ENCODE assay signal across 1 cellular context in the genomic region with DNA sequence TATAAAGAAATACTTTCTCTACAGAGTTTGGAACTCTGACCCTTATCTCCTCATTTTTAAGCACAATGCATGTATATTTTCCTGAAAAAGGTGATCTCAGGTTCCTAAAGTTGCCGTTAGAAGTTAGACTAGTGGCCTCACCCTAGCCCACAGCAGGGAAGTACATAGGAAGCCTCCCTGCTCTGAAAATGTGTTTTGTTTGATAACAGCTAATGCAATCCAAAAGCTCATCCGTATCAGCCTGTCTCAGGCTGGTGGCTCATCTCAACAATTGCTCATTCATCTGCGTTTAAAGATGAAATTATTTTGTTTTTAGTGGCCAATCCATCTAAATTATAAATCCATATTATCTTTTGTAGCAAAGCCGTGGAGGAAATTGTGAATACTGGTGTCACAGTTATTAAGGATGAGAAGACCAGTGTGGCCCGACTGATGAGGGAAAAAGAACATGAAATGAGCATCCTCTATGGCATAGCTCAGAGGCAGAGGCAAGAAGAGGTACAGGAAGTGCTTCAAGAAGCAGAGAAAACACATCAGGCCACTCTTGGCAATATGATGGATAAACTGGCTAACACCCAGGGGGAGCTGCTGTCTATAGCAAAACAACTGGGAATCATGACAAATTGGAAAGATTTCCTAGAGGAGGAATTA.
TF ChIP-seq lines count a peak whose summit lies in the region.

No MANE protein-coding gene starts in this region.

TF ChIP-seq in SK-N-SH treated with all-trans-retinoic acid at 6 μM for 48 hours, 23 proteins besides CTCF, POLR2A, EP300 and RAD21 (continued from another document):
- TF ChIP-seq, protein P1, sequence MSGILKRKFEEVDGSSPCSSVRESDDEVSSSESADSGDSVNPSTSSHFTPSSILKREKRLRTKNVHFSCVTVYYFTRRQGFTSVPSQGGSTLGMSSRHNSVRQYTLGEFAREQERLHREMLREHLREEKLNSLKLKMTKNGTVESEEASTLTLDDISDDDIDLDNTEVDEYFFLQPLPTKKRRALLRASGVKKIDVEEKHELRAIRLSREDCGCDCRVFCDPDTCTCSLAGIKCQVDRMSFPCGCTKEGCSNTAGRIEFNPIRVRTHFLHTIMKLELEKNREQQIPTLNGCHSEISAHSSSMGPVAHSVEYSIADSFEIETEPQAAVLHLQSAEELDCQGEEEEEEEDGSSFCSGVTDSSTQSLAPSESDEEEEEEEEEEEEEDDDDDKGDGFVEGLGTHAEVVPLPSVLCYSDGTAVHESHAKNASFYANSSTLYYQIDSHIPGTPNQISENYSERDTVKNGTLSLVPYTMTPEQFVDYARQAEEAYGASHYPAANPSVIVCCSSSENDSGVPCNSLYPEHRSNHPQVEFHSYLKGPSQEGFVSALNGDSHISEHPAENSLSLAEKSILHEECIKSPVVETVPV (CRISPR knock-in tag; IDR thresholded peaks at IDR 0.05), result no peak
- TF ChIP-seq ZC3H10 (CRISPR knock-in tag; IDR thresholded peaks at IDR 0.05) (no peak), PPARA (CRISPR knock-in tag; IDR thresholded peaks at IDR 0.05; ENCODE audit: borderline replicate concordance) (no peak), ZFP30 (CRISPR knock-in tag; IDR thresholded peaks at IDR 0.05) (no peak)
